Comparison of ENCODE assay signal across 23 cellular contexts in genomic region chr7:112459645-112460044, GRCh38.
"Had no signal": no experiment of that assay in that cellular context is flagged by ENCODE, and none has a peak within 500 bp of the region (broad histone marks: within the 10 kb centered on the region; RNA-seq: fewer than 3 reads in every experiment).

No MANE protein-coding gene starts in this region.

- H3K27ac ChIP-seq: coronary artery, dorsolateral prefrontal cortex, heart right ventricle, neural progenitor cell, spleen, testis, VCaP had no signal

- H3K27me3 Mint-ChIP-seq: activated naive CD4-positive, alpha-beta T cell treated with anti-CD3 and anti-CD28 coated beads, Interleukin-2, amount 50 U/mL, for 24 hours; activated naive CD8-positive, alpha-beta T cell treated with anti-CD3 and anti-CD28 coated beads, Interleukin-2, amount 50 U/mL, for 24 hours; memory B cell had no signal

- H3K4me1 ChIP-seq: neural progenitor cell had no signal

- H3K4me3 ChIP-seq: coronary artery, dorsolateral prefrontal cortex, heart right ventricle, neural progenitor cell, spleen, testis had no signal

- H2AFZ ChIP-seq: neural progenitor cell had no signal

- H3K9me3 ChIP-seq: heart right ventricle, spleen, testis had no signal

- ATAC-seq: activated CD4-positive, CD25-positive, alpha-beta regulatory T cell treated with anti-CD3 and anti-CD28 coated beads, Interleukin-2, amount 50 U/mL, for 24 hours; activated naive CD8-positive, alpha-beta T cell treated with anti-CD3 and anti-CD28 coated beads, Interleukin-2, amount 50 U/mL, for 24 hours; esophagus mucosa; heart right ventricle; right cardiac atrium; stimulated activated naive CD8-positive, alpha-beta T cell treated with anti-CD3 and anti-CD28 coated beads, Interleukin-15, Interleukin-2, amounts not matched to agents 100 U/mL and 50 U/mL, for 24 hours had no signal

- H3K4me3 Mint-ChIP-seq: activated naive CD4-positive, alpha-beta T cell treated with anti-CD3 and anti-CD28 coated beads, Interleukin-2, amount 50 U/mL, for 24 hours; activated naive CD8-positive, alpha-beta T cell treated with anti-CD3 and anti-CD28 coated beads, Interleukin-2, amount 50 U/mL, for 24 hours; memory B cell; natural killer cell; neural progenitor cell had no signal

- H3K27ac Mint-ChIP-seq: activated naive CD4-positive, alpha-beta T cell treated with anti-CD3 and anti-CD28 coated beads, Interleukin-2, amount 50 U/mL, for 24 hours; activated naive CD8-positive, alpha-beta T cell treated with anti-CD3 and anti-CD28 coated beads, Interleukin-2, amount 50 U/mL, for 24 hours; activated T-helper 2 cell treated with anti-CD3 and anti-CD28 coated beads, Interferon-gamma antibody, Interleukin-2, Interleukin-4, amounts not matched to agents 10 μg/mL and 5 μg/mL and 100 μg/mL, durations not matched to agents 14 hours and 24 hours and 36 hours; memory B cell; neural progenitor cell had no signal

- DNase-seq: activated CD4-positive, alpha-beta T cell treated with anti-CD3 and anti-CD28 coated beads for 48 hours; activated CD4-positive, alpha-beta T cell treated with anti-CD3 and anti-CD28 coated beads, Interleukin-2, amount 50 U/mL, for 48 hours; activated CD8-positive, alpha-beta memory T cell treated with anti-CD3 and anti-CD28 coated beads for 24 hours; activated naive CD8-positive, alpha-beta T cell treated with anti-CD3 and anti-CD28 coated beads, Interleukin-2, amount 50 U/mL, for 24 hours; dorsolateral prefrontal cortex; effector memory CD4-positive, alpha-beta T cell; foreskin fibroblast; heart right ventricle; natural killer cell; occipital lobe; right cardiac atrium; spleen; stimulated activated naive CD8-positive, alpha-beta T cell treated with anti-CD3 and anti-CD28 coated beads, Interleukin-15, Interleukin-2, amounts not matched to agents 100 U/mL and 50 U/mL, for 24 hours; T-helper 1 cell; testis had no signal

- H3K4me2 ChIP-seq: neural progenitor cell had no signal

- H3K4me1 Mint-ChIP-seq: memory B cell, neural progenitor cell had no signal

- H3K9me3 Mint-ChIP-seq: activated naive CD4-positive, alpha-beta T cell treated with anti-CD3 and anti-CD28 coated beads, Interleukin-2, amount 50 U/mL, for 24 hours; activated naive CD8-positive, alpha-beta T cell treated with anti-CD3 and anti-CD28 coated beads, Interleukin-2, amount 50 U/mL, for 24 hours; activated T-helper 2 cell treated with anti-CD3 and anti-CD28 coated beads, Interferon-gamma antibody, Interleukin-2, Interleukin-4, amounts not matched to agents 10 μg/mL and 5 μg/mL and 100 μg/mL, durations not matched to agents 14 hours and 24 hours and 36 hours; memory B cell; natural killer cell; neural progenitor cell had no signal

- H3K27me3 ChIP-seq: dorsolateral prefrontal cortex, heart right ventricle, neural progenitor cell, spleen, testis had no signal
